11 cellular contexts compared by ENCODE assay signal in genomic region chr1:179017383-179018326, GRCh38. TPM values are rescaled to one million over a fixed set of nuclear protein-coding genes. Genes with fewer than 3 reads are reported as not detected.
DNase-seq lines count a peak whose midpoint lies in the region; ATAC-seq lines count a peak whose summit lies in the region.
"Had no signal": no experiment of that assay in that cellular context is flagged by ENCODE, and none has a peak within 500 bp of the region (broad histone marks: within the 10 kb centered on the region; RNA-seq: fewer than 3 reads in every experiment).

No MANE protein-coding gene starts in this region.

- H3K4me3 Mint-ChIP-seq in dendritic cell treated with granulocyte-macrophage colony-stimulating factor and Interleukin-4, amounts not matched to agents 40 ng/mL and 50 ng/mL, for 4 days, result peak overlapping the region; percentile 39
- H3K4me3 Mint-ChIP-seq: stimulated activated naive CD8-positive, alpha-beta T cell treated with anti-CD3 and anti-CD28 coated beads, Interleukin-15, Interleukin-2, amounts not matched to agents 100 ng/mL and 50 ng/mL, for 24 hours had no signal

- H3K27ac Mint-ChIP-seq in dendritic cell treated with granulocyte-macrophage colony-stimulating factor and Interleukin-4, amounts not matched to agents 40 ng/mL and 50 ng/mL, for 4 days, result peak overlapping the region; percentile 82
- H3K27ac Mint-ChIP-seq: stimulated activated naive CD8-positive, alpha-beta T cell treated with anti-CD3 and anti-CD28 coated beads, Interleukin-15, Interleukin-2, amounts not matched to agents 100 ng/mL and 50 ng/mL, for 24 hours had no signal

- no peaks in the 10 kb centered on the region for H3K9me3 Mint-ChIP-seq in dendritic cell treated with granulocyte-macrophage colony-stimulating factor and Interleukin-4, amounts not matched to agents 40 ng/mL and 50 ng/mL, for 4 days
- H3K9me3 Mint-ChIP-seq: stimulated activated naive CD8-positive, alpha-beta T cell treated with anti-CD3 and anti-CD28 coated beads, Interleukin-15, Interleukin-2, amounts not matched to agents 100 ng/mL and 50 ng/mL, for 24 hours had no signal

- intact Hi-C loops in dendritic cell treated with granulocyte-macrophage colony-stimulating factor and Interleukin-4, amounts not matched to agents 40 ng/mL and 50 ng/mL, for 4 days (cut with micrococcal nuclease), result loop anchor here (1.0 kb wide), 1 partner anchor 8 kb away; the partner anchor contains the start of gene FAM20B

- H3K36me3 Mint-ChIP-seq in dendritic cell treated with granulocyte-macrophage colony-stimulating factor and Interleukin-4, amounts not matched to agents 40 ng/mL and 50 ng/mL, for 4 days (ENCODE audit: low read depth), result no peaks in the 10 kb centered on the region

- peaks cover 60% of the 10 kb centered on the region for H3K4me1 Mint-ChIP-seq in dendritic cell treated with granulocyte-macrophage colony-stimulating factor and Interleukin-4, amounts not matched to agents 40 ng/mL and 50 ng/mL, for 4 days (ENCODE audit: low read depth)

- H3K27me3 Mint-ChIP-seq in dendritic cell treated with granulocyte-macrophage colony-stimulating factor and Interleukin-4, amounts not matched to agents 40 ng/mL and 50 ng/mL, for 4 days, result peaks cover 1% of the 10 kb centered on the region
- H3K27me3 Mint-ChIP-seq: stimulated activated naive CD8-positive, alpha-beta T cell treated with anti-CD3 and anti-CD28 coated beads, Interleukin-15, Interleukin-2, amounts not matched to agents 100 ng/mL and 50 ng/mL, for 24 hours had no signal

- ATAC-seq in HG02571 (IDR thresholded peaks at IDR 0.05; ENCODE audit: unreplicated experiment), result no peak
- no peak for ATAC-seq in HG02884 (IDR thresholded peaks at IDR 0.05; ENCODE audit: unreplicated experiment)
- ATAC-seq in HG03045 (IDR thresholded peaks at IDR 0.05; ENCODE audit: unreplicated experiment), result no peak

- DNase-seq in AG20443 (ENCODE audit: low spot score) (peak; percentile 44), NCI-H82 (lab: John Stamatoyannopoulos, UW) (peak; percentile 86), myocyte (ENCODE audit: low read depth) (peak; percentile 34), NCI-H748 (lab: John Stamatoyannopoulos, UW; ENCODE audit: unreplicated experiment) (no peak)
- DNase-seq: activated T-cell treated with anti-CD3 and anti-CD28 coated beads, Interleukin-2, amount 50 U/mL, for 48 hours; stimulated activated CD4-positive, alpha-beta T cell treated with anti-CD3 and anti-CD28 coated beads, Interleukin-12 subunit alpha, Interleukin-12 subunit beta, amount 100 ng/mL, for 4 hours had no signal

RNA-seq across cellular contexts. Expression of gene FAM20B, which starts 8.0 kb away (rescaled TPM):
- 55.3 and 56.6 TPM in 2 replicates for total RNA-seq in myocyte
- 23.9 TPM for polyA plus RNA-seq in myocyte (2012)
